In the genomic region with DNA sequence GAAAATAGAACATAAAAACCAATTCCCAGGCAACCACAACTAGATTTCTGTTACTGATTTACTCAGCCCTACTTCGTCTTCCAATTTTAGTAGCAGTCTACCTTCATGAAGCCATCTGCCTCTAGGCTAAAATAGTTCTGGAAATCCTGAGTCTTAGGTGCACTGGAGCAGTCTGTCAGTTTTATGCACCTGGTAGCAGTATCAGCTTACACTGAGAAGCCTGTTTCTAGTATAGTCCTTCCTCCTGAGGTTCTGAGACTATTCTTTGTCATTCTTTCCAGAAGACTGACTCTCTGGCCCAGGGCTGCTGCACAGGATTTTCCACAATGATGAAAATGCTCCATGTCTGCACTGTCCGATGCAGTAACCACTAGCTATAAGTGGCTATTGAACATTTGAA, we compare ENCODE assay signal across 18 cellular contexts. TPM values are rescaled to one million over a fixed set of nuclear protein-coding genes. Genes with fewer than 3 reads are reported as not detected.
A peak's percentile ranks its signal among the peaks of the same experiment; 100 is the strongest.
DNase-seq lines count a peak whose midpoint lies in the region; ATAC-seq and TF ChIP-seq lines count a peak whose summit lies in the region.
"Had no signal": no experiment of that assay in that cellular context is flagged by ENCODE, and none has a peak within 500 bp of the region (broad histone marks: within the 10 kb centered on the region; RNA-seq: fewer than 3 reads in every experiment).

No MANE protein-coding gene starts in this region.

- H3K4me3 Mint-ChIP-seq in GM23338 = no peak overlapping the region
- H3K4me3 Mint-ChIP-seq: T-helper 1 cell treated with Interleukin-12 subunit alpha and Interleukin-12 subunit beta and Interleukin-4 antibody, amounts not matched to agents 30 μg/mL and 1 μg/mL, for 36 hours had no signal

- H3K27me3 ChIP-seq in GM23338 (ENCODE audit: insufficient read depth) (no peaks in the 10 kb centered on the region), ascending aorta (no peaks in the 10 kb centered on the region)
- H3K27me3 ChIP-seq: ovary had no signal

- H3K4me1 Mint-ChIP-seq in GM23338 = no peaks in the 10 kb centered on the region

- ATAC-seq in GM19438 (IDR thresholded peaks at IDR 0.05; ENCODE audit: low read depth, unreplicated experiment) = peak; percentile 82
- peak; percentile 74 for ATAC-seq in HG03432 (IDR thresholded peaks at IDR 0.05; ENCODE audit: unreplicated experiment)
- no peak for ATAC-seq in GM23338

- H3K4me1 ChIP-seq in GM23338 (ENCODE audit: insufficient read depth) (no peaks in the 10 kb centered on the region), ascending aorta (no peaks in the 10 kb centered on the region)
- H3K4me1 ChIP-seq: breast epithelium had no signal

- intact Hi-C loops in ascending aorta (cut with DNase I) = no loop called here

- H3K36me3 ChIP-seq in GM23338 (ENCODE audit: insufficient read depth) (no peaks in the 10 kb centered on the region), ascending aorta (no peaks in the 10 kb centered on the region)
- H3K36me3 ChIP-seq: breast epithelium, ovary had no signal

- H3K4me2 ChIP-seq in GM23338 = no peak overlapping the region

- H3K9me3 ChIP-seq in ascending aorta = no peaks in the 10 kb centered on the region
- H3K9me3 ChIP-seq: breast epithelium, ovary had no signal

- no peaks in the 10 kb centered on the region for H3K9me3 Mint-ChIP-seq in GM23338
- H3K9me3 Mint-ChIP-seq: T-helper 1 cell treated with Interleukin-12 subunit alpha and Interleukin-12 subunit beta and Interleukin-4 antibody, amounts not matched to agents 30 μg/mL and 1 μg/mL, for 36 hours had no signal

- H3K27me3 Mint-ChIP-seq in GM23338 (ENCODE audit: insufficient read depth, low read depth, poor library complexity) = peaks cover 3% of the 10 kb centered on the region

- DNase-seq in GM12865 (ENCODE audit: low read depth) (peak; percentile 23), iPS-NIHi11 (ENCODE audit: low spot score) (peak; percentile 19), GM23338 (ENCODE audit: low spot score) (no peak), ascending aorta (ENCODE audit: low spot score in 2 of 2) (no peak), NCI-H1930 (lab: John Stamatoyannopoulos, UW) (no peak), GM03348 (ENCODE audit: low spot score) (no peak)
- DNase-seq: activated CD4-positive, alpha-beta T cell treated with anti-CD3 and anti-CD28 coated beads, Interleukin-2, amount 50 U/mL, for 4 hours; DND-41; GM23248; IMR-90; mesenchymal stem cell; NCI-H146; ovary; stimulated activated CD8-positive, alpha-beta memory T cell treated with anti-CD3 and anti-CD28 coated beads, Interleukin-4, amount 100 ng/mL, for 48 hours had no signal

- no peak overlapping the region for H2AFZ ChIP-seq in GM23338
- H2AFZ ChIP-seq: GM23248 had no signal

- no peaks in the 10 kb centered on the region for H4K20me1 ChIP-seq in GM23338 (replicated peaks; ENCODE audit: insufficient read depth)

- no peaks in the 10 kb centered on the region for H3K9me2 ChIP-seq in GM23338 (ENCODE audit: insufficient read depth)

- no peak overlapping the region for H3K4me3 ChIP-seq in GM12865 (ENCODE audit: low read depth, low read length)
- H3K4me3 ChIP-seq in GM23338 = no peak overlapping the region
- H3K4me3 ChIP-seq in ascending aorta = no peak overlapping the region
- H3K4me3 ChIP-seq: breast epithelium, GM23248, ovary had no signal

- TF ChIP-seq CTCF in GM12865 (IDR thresholded peaks at IDR 0.05; ENCODE audit: insufficient read depth, low read depth, low read length, missing control alignments) (no peak), GM23338 (conservative IDR thresholded peaks at IDR 0.05; ENCODE audit: low read depth in 2 of 2) (no peak), ascending aorta (IDR thresholded peaks at IDR 0.05) (no peak)

- H3K79me2 ChIP-seq in GM23338 (replicated peaks; ENCODE audit: insufficient read depth) = no peaks in the 10 kb centered on the region

- no peaks in the 10 kb centered on the region for H3F3A ChIP-seq in GM23338 (replicated peaks; ENCODE audit: low read depth)

- H3K27ac Mint-ChIP-seq in GM23338 = no peak overlapping the region
- H3K27ac Mint-ChIP-seq: T-helper 1 cell treated with Interleukin-12 subunit alpha and Interleukin-12 subunit beta and Interleukin-4 antibody, amounts not matched to agents 30 μg/mL and 1 μg/mL, for 36 hours had no signal

- H3K36me3 Mint-ChIP-seq in GM23338 (ENCODE audit: low read depth) = no peaks in the 10 kb centered on the region; the same call in 2 of the 3 replicates

- H3K27ac ChIP-seq in GM23338 (ENCODE audit: low read depth) (no peak overlapping the region), ascending aorta (no peak overlapping the region)
- H3K27ac ChIP-seq: breast epithelium, GM23248, ovary had no signal

TF ChIP-seq in GM23338, 12 proteins besides CTCF, POLR2A, EP300 and RAD21 (continues in another document):
- TF ChIP-seq ZNF331 (CRISPR knock-in tag; IDR thresholded peaks at IDR 0.05; ENCODE audit: low read depth) (no peak), NANOG (IDR thresholded peaks at IDR 0.05; ENCODE audit: borderline replicate concordance) (no peak), CREB1 (CRISPR knock-in tag; IDR thresholded peaks at IDR 0.05; ENCODE audit: low read depth) (no peak), STAT1 (IDR thresholded peaks at IDR 0.05; ENCODE audit: unreplicated experiment) (no peak), EZH2phosphoT487 (IDR thresholded peaks at IDR 0.05; ENCODE audit: unreplicated experiment) (no peak), ZNF114 (CRISPR knock-in tag; IDR thresholded peaks at IDR 0.05) (no peak), EZH2 (IDR thresholded peaks at IDR 0.05; ENCODE audit: low read depth, unreplicated experiment) (no peak)
- TF ChIP-seq, protein P1, sequence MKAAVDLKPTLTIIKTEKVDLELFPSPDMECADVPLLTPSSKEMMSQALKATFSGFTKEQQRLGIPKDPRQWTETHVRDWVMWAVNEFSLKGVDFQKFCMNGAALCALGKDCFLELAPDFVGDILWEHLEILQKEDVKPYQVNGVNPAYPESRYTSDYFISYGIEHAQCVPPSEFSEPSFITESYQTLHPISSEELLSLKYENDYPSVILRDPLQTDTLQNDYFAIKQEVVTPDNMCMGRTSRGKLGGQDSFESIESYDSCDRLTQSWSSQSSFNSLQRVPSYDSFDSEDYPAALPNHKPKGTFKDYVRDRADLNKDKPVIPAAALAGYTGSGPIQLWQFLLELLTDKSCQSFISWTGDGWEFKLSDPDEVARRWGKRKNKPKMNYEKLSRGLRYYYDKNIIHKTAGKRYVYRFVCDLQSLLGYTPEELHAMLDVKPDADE (IDR thresholded peaks at IDR 0.05) = no peak
- TF ChIP-seq, protein P2, sequence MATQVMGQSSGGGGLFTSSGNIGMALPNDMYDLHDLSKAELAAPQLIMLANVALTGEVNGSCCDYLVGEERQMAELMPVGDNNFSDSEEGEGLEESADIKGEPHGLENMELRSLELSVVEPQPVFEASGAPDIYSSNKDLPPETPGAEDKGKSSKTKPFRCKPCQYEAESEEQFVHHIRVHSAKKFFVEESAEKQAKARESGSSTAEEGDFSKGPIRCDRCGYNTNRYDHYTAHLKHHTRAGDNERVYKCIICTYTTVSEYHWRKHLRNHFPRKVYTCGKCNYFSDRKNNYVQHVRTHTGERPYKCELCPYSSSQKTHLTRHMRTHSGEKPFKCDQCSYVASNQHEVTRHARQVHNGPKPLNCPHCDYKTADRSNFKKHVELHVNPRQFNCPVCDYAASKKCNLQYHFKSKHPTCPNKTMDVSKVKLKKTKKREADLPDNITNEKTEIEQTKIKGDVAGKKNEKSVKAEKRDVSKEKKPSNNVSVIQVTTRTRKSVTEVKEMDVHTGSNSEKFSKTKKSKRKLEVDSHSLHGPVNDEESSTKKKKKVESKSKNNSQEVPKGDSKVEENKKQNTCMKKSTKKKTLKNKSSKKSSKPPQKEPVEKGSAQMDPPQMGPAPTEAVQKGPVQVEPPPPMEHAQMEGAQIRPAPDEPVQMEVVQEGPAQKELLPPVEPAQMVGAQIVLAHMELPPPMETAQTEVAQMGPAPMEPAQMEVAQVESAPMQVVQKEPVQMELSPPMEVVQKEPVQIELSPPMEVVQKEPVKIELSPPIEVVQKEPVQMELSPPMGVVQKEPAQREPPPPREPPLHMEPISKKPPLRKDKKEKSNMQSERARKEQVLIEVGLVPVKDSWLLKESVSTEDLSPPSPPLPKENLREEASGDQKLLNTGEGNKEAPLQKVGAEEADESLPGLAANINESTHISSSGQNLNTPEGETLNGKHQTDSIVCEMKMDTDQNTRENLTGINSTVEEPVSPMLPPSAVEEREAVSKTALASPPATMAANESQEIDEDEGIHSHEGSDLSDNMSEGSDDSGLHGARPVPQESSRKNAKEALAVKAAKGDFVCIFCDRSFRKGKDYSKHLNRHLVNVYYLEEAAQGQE (IDR thresholded peaks at IDR 0.05; ENCODE audit: unreplicated experiment) = no peak

RNA-seq across cellular contexts. Expression of a gene that starts 16.9 kb away (rescaled TPM):
- total RNA-seq in GM23338 (2014; rRNA removed; shearing (Covaris generic)) = 27.0 and 53.1 TPM in 2 replicates
- polyA plus RNA-seq in GM23338 (2016; fragmentation: Nextera tagmentation; extraction: Ambion mirVana) = 76.8 and 79.4 TPM in 2 replicates
- total RNA-seq in ascending aorta = 20.3 TPM

Comparison
In these comparisons a context has a peak if more than half of its experiments do, and no peak if none do; other contexts are left out.
1. DNase-seq: peak in GM12865 (single experiment) and iPS-NIHi11 (single experiment); none in GM23338 (single experiment), ascending aorta (0 of 2), NCI-H1930 (0 of 2) and GM03348 (single experiment).